In genomic region chr15:62594017-62594416, GRCh38 we compare ENCODE assay signal across 1 cellular context.
TF ChIP-seq lines count a peak whose summit lies in the region.

No MANE protein-coding gene starts in this region.

TF ChIP-seq in HEK293, 187 proteins besides CTCF, POLR2A, EP300 and RAD21 (continued from another document and continues in another):
- TF ChIP-seq ZBTB26 (tag by site-specific recombination; optimal IDR thresholded peaks at IDR 0.05) (no peak), ZNF148 (tag by site-specific recombination; IDR thresholded peaks at IDR 0.05; ENCODE audit: borderline replicate concordance) (no peak), ZNF76 (tag by site-specific recombination; IDR thresholded peaks at IDR 0.05; ENCODE audit: borderline replicate concordance, low read depth) (no peak), ZNF18 (tag by site-specific recombination; IDR thresholded peaks at IDR 0.05) (no peak), ZBTB17 (tag by site-specific recombination; IDR thresholded peaks at IDR 0.05) (peak; percentile 61), ZNF548 (tag by site-specific recombination; IDR thresholded peaks at IDR 0.05) (no peak), ZNF639 (tag by site-specific recombination; IDR thresholded peaks at IDR 0.05) (0 out of 2 replicates have a peak, but pooled peaks have one; percentile 35), ZNF266 (tag by site-specific recombination; IDR thresholded peaks at IDR 0.05; ENCODE audit: low read depth) (no peak), ZFP69B (tag by site-specific recombination; IDR thresholded peaks at IDR 0.05) (no peak), ZNF184 (tag by site-specific recombination; IDR thresholded peaks at IDR 0.05) (no peak), ZNF558 (tag by site-specific recombination; IDR thresholded peaks at IDR 0.05) (no peak), ZNF280C (tag by site-specific recombination; IDR thresholded peaks at IDR 0.05) (no peak), ZNF677 (tag by site-specific recombination; IDR thresholded peaks at IDR 0.05) (no peak), PATZ1 (tag by site-specific recombination; IDR thresholded peaks at IDR 0.05) (no peak), ZNF473 (tag by site-specific recombination; IDR thresholded peaks at IDR 0.05) (no peak), ZNF596 (tag by site-specific recombination; IDR thresholded peaks at IDR 0.05) (0 out of 2 replicates have a peak, but pooled peaks have one; percentile 15), SCRT1 (tag by site-specific recombination; IDR thresholded peaks at IDR 0.05; ENCODE audit: borderline replicate concordance) (no peak), ZNF837 (tag by site-specific recombination; IDR thresholded peaks at IDR 0.05) (no peak), ZNF518A (tag by site-specific recombination; conservative IDR thresholded peaks at IDR 0.05; ENCODE audit: low read depth) (no peak), KLF16 (tag by site-specific recombination; IDR thresholded peaks at IDR 0.05) (no peak), RBAK (tag by site-specific recombination; IDR thresholded peaks at IDR 0.05) (no peak), ZNF521 (tag by site-specific recombination; IDR thresholded peaks at IDR 0.05) (no peak), ZNF658 (tag by site-specific recombination; IDR thresholded peaks at IDR 0.05) (no peak), ZNF138 (tag by site-specific recombination; IDR thresholded peaks at IDR 0.05; ENCODE audit: borderline replicate concordance) (no peak), IKZF3 (tag by site-specific recombination; IDR thresholded peaks at IDR 0.05) (no peak), ZNF354C (tag by site-specific recombination; IDR thresholded peaks at IDR 0.05; ENCODE audit: borderline replicate concordance, low read depth) (no peak), ZNF792 (tag by site-specific recombination; IDR thresholded peaks at IDR 0.05) (no peak), GLI4 (tag by site-specific recombination; IDR thresholded peaks at IDR 0.05) (no peak), ZFP3 (tag by site-specific recombination; IDR thresholded peaks at IDR 0.05; ENCODE audit: low read depth) (no peak), ZNF555 (tag by site-specific recombination; conservative IDR thresholded peaks at IDR 0.05) (no peak), ZNF654 (tag by site-specific recombination; IDR thresholded peaks at IDR 0.05; ENCODE audit: low read depth) (no peak), ZNF202 (tag by site-specific recombination; IDR thresholded peaks at IDR 0.05; ENCODE audit: borderline replicate concordance) (no peak), ZEB2 (tag by site-specific recombination; IDR thresholded peaks at IDR 0.05) (peak; percentile 54; the same call in 1 of the 2 replicates), ZIC2 (tag by site-specific recombination; IDR thresholded peaks at IDR 0.05) (0 out of 2 replicates have a peak, but pooled peaks have one; percentile 16), ATF2 (tag by site-specific recombination; IDR thresholded peaks at IDR 0.05; ENCODE audit: low read depth) (no peak), ZNF366 (tag by site-specific recombination; conservative IDR thresholded peaks at IDR 0.05) (peak; percentile 49; the same call in 1 of the 2 replicates), ZXDB (tag by site-specific recombination; IDR thresholded peaks at IDR 0.05) (peak; percentile 50; the same call in 1 of the 2 replicates), ZNF501 (tag by site-specific recombination; IDR thresholded peaks at IDR 0.05) (no peak), ZFP37 (tag by site-specific recombination; IDR thresholded peaks at IDR 0.05) (no peak), ZNF585B (tag by site-specific recombination; IDR thresholded peaks at IDR 0.05) (no peak)
